Comparison of ENCODE assay signal across 21 cellular contexts in genomic region chr10:97679594-97679993, GRCh38. TPM values are rescaled to one million over a fixed set of nuclear protein-coding genes. Genes with fewer than 3 reads are reported as not detected.
DNase-seq lines count a peak whose midpoint lies in the region; ATAC-seq, FAIRE-seq and TF ChIP-seq lines count a peak whose summit lies in the region.
"Had no signal": no experiment of that assay in that cellular context is flagged by ENCODE, and none has a peak within 500 bp of the region (broad histone marks: within the 10 kb centered on the region; RNA-seq: fewer than 3 reads in every experiment).

No MANE protein-coding gene starts in this region.

- CTCF ChIA-PET in HepG2 (lab: Yijun Ruan, JAX; ENCODE audit: low intra/inter-chr PET ratio, low total read pairs), result no interaction called here

- no peaks in the 10 kb centered on the region; a peak in 1 of 5 replicates for H3K27me3 ChIP-seq in HepG2 (ENCODE audit: control insufficient read depth in 1 of 2, insufficient read depth in 2 of 2, low read length in 2 of 2)
- no peaks in the 10 kb centered on the region for H3K27me3 ChIP-seq in right lobe of liver
- H3K27me3 ChIP-seq in neuronal stem cell (ENCODE audit: control insufficient read depth in 3 of 3, insufficient read depth in 3 of 3, low read depth in 1 of 3, low read length in 3 of 3), result no peaks in the 10 kb centered on the region
- H3K27me3 ChIP-seq: BLaER1 treated with 17β-estradiol and CSF1 and Interleukin-3, amounts not matched to agents 10 nM and 100 nM had no signal

- H3K4me1 ChIP-seq in HepG2 (ENCODE audit: insufficient read depth, low read length) (peaks cover 29% of the 10 kb centered on the region), right lobe of liver (peaks cover 0 to 32% (median 12%) of the 10 kb centered on the region in 4 donors), neuronal stem cell (ENCODE audit: control insufficient read depth in 2 of 2, insufficient read depth in 1 of 2, low read depth in 1 of 2, low read length in 2 of 2) (peaks cover 0 to 2% of the 10 kb centered on the region in 2 donors)

- no peak for TF ChIP-seq RAD21 in HepG2 (CRISPR knock-in tag; IDR thresholded peaks at IDR 0.05)

- H3K9me3 ChIP-seq in HepG2 (ENCODE audit: low read length) (no peaks in the 10 kb centered on the region), right lobe of liver (no peaks in the 10 kb centered on the region), neuronal stem cell (replicated peaks in 1 of 2; ENCODE audit: control insufficient read depth in 2 of 2, insufficient read depth in 1 of 2, low read depth in 1 of 2, low read length in 2 of 2) (no peaks in the 10 kb centered on the region)
- H3K9me3 ChIP-seq: A549; BLaER1 treated with 17β-estradiol and CSF1 and Interleukin-3, amounts not matched to agents 10 nM and 100 nM; Caco-2 had no signal

- POLR2A ChIA-PET in HepG2 (lab: Yijun Ruan, JAX), result interaction anchor here (0.5 kb wide), 1 partner anchor 54 kb away, joined by 3 read pairs; no protein-coding TSS in a partner anchor

- H3K14ac ChIP-seq in neuronal stem cell (ENCODE audit: low read length), result no peak overlapping the region

- H3K36me3 ChIP-seq in HepG2 (replicated peaks in 1 of 2; ENCODE audit: control insufficient read depth in 1 of 2, insufficient read depth in 2 of 2, low read length in 2 of 2) (peaks cover 19 to 64% of the 10 kb centered on the region in 2 experiments), right lobe of liver (peaks cover 0 to 45% (median 25%) of the 10 kb centered on the region in 4 donors), neuronal stem cell (replicated peaks in 1 of 2; ENCODE audit: control insufficient read depth in 2 of 2, insufficient read depth in 2 of 2, low read length in 2 of 2) (peaks cover 14 to 26% of the 10 kb centered on the region in 2 donors)

- H4K20me1 ChIP-seq in HepG2 (ENCODE audit: insufficient read depth, low read length), result peaks cover 32% of the 10 kb centered on the region

- H4K8ac ChIP-seq in neuronal stem cell (ENCODE audit: low read depth, low read length), result no peak overlapping the region

- TF ChIP-seq CTCF in HepG2 (CRISPR knock-in tag; IDR thresholded peaks at IDR 0.05) (no peak), right lobe of liver (IDR thresholded peaks at IDR 0.05) (no peak)

- H3K79me2 ChIP-seq in HepG2 (ENCODE audit: insufficient read depth, low read length), result peaks cover 43% of the 10 kb centered on the region

- H4K91ac ChIP-seq in neuronal stem cell (ENCODE audit: low read depth, low read length, poor library complexity), result no peak overlapping the region

- no peak overlapping the region for H3K4me2 ChIP-seq in HepG2 (ENCODE audit: low read depth, low read length)
- H3K4me2 ChIP-seq in neuronal stem cell (ENCODE audit: insufficient read depth, low read length, poor library complexity, severe bottlenecking), result no peak overlapping the region
- H3K4me2 ChIP-seq: A549 had no signal

- H3K4ac ChIP-seq in neuronal stem cell (ENCODE audit: low read length), result no peak overlapping the region

- H3K18ac ChIP-seq in neuronal stem cell (ENCODE audit: low read length), result no peak overlapping the region

- H3K23ac ChIP-seq in neuronal stem cell (ENCODE audit: low read depth, low read length, poor library complexity), result no peak overlapping the region

- WGBS in HepG2 (ENCODE audit: low lambda C conversion rate), result 100% methylated on average over 1 of the region's 16 CpGs
- WGBS in right lobe of liver (ENCODE audit: insufficient coverage, low coverage, low lambda C conversion rate, missing lambda C conversion rate), result 84% methylated on average over 6 of the region's 16 CpGs
- no CpG with 5 or more reads among the region's 16 CpGs for WGBS in neuronal stem cell (ENCODE audit: extremely low coverage in 2 of 2, insufficient read length in 2 of 2, insufficient replicate concordance in 1 of 2), 2 donors

- BruUV-seq in HepG2 (replicated peaks; lab: Mats Ljungman, UMichigan), result no TSS peak

- H3K9ac ChIP-seq in HepG2 (ENCODE audit: insufficient read depth, low read depth, low read length), result no peak overlapping the region
- H3K9ac ChIP-seq in neuronal stem cell (ENCODE audit: low read depth, low read length, poor library complexity), result peak overlapping the region; percentile 35
- H3K9ac ChIP-seq: BLaER1 treated with 17β-estradiol and CSF1 and Interleukin-3, amounts not matched to agents 10 nM and 100 nM had no signal

- TF ChIP-seq EP300 in HepG2 (IDR thresholded peaks at IDR 0.05; ENCODE audit: low read depth in 2 of 2, low read length in 2 of 2) (no peak), HepG2 (CRISPR knock-in tag; IDR thresholded peaks at IDR 0.05; ENCODE audit: borderline replicate concordance) (no peak)

- no peak for ATAC-seq in HepG2
- ATAC-seq in right lobe of liver, result no peak
- ATAC-seq in GM21515 (IDR thresholded peaks at IDR 0.05; ENCODE audit: unreplicated experiment), result no peak
- ATAC-seq: A549; CD8-positive, alpha-beta T cell had no signal

- no peak overlapping the region for H3K27ac ChIP-seq in HepG2 (ENCODE audit: extremely low read length, insufficient read depth, low read length)
- no peak overlapping the region for H3K27ac ChIP-seq in right lobe of liver
- peak overlapping the region; percentile 19 for H3K27ac ChIP-seq in epithelial cell of prostate
- H3K27ac ChIP-seq in neuronal stem cell (replicated peaks; ENCODE audit: low read length), result no peak overlapping the region
- H3K27ac ChIP-seq: 22Rv1; A549; BLaER1 treated with 17β-estradiol and CSF1 and Interleukin-3, amounts not matched to agents 10 nM and 100 nM; C4-2B had no signal

- H2BK120ac ChIP-seq in neuronal stem cell (ENCODE audit: low read depth, low read length), result no peak overlapping the region

- H2BK5ac ChIP-seq in neuronal stem cell (ENCODE audit: low read length), result no peak overlapping the region

- no peaks in the 10 kb centered on the region for H3K79me1 ChIP-seq in neuronal stem cell (ENCODE audit: low read depth, low read length)

- no peak for TF ChIP-seq POLR2A in HepG2 (IDR thresholded peaks at IDR 0.05; ENCODE audit: insufficient read depth in 1 of 2, low read depth in 2 of 2, low read length in 2 of 2)
- TF ChIP-seq POLR2A in right lobe of liver (IDR thresholded peaks at IDR 0.05), result no peak

- no peak overlapping the region for H2AK5ac ChIP-seq in neuronal stem cell (ENCODE audit: low read depth, low read length)

- no peak overlapping the region for H2AFZ ChIP-seq in HepG2 (ENCODE audit: low read length)
- H2AFZ ChIP-seq in neuronal stem cell (ENCODE audit: low read length), result no peak overlapping the region

- DNase-seq in HepG2 (ENCODE audit: low spot score) (no peak), right lobe of liver (no peak), epithelial cell of prostate (ENCODE audit: low read depth, low spot score) (no peak), neuronal stem cell (ENCODE audit: low spot score) (no peak), HPDE6-E6E7 (ENCODE audit: extremely low spot score) (no peak)
- DNase-seq: AML-193; Caco-2; Calu3; CD4-positive, alpha-beta T cell; CD8-positive, alpha-beta T cell; DMS79 treated with DMSO at 0.1 percent for 48 hours; GF-D8 had no signal

- in situ Hi-C loops in HepG2 (cut with HindIII; ENCODE audit: extremely low pct_ligation_motif_present, low pct_unique_long_range_greater_than_20kb), result loop anchor here (5.0 kb wide), 1 partner anchor 53 kb away; no protein-coding TSS in a partner anchor

- no peak for FAIRE-seq in HepG2 (lab: Jason Lieb, UNC)
- FAIRE-seq: A549, D721Med, G401.6, GM12891, GM19239 had no signal

- H2BK12ac ChIP-seq in neuronal stem cell (ENCODE audit: low read length), result no peak overlapping the region

- H2BK15ac ChIP-seq in neuronal stem cell (ENCODE audit: low read length), result no peak overlapping the region

- H3K4me3 ChIP-seq in HepG2 (replicated peaks in 1 of 3; ENCODE audit: insufficient read depth in 1 of 3, low read depth in 2 of 3, low read length in 3 of 3), result no peak overlapping the region
- H3K4me3 ChIP-seq in right lobe of liver, result no peak overlapping the region
- no peak overlapping the region for H3K4me3 ChIP-seq in neuronal stem cell (ENCODE audit: low read length in 2 of 2)
- H3K4me3 ChIP-seq: A549; BLaER1 treated with 17β-estradiol and CSF1 and Interleukin-3, amounts not matched to agents 10 nM and 100 nM had no signal

- intact Hi-C loops in HepG2 (cut with micrococcal nuclease; ENCODE audit: unreplicated experiment), result no loop called here
- intact Hi-C loops in right lobe of liver (cut with DNase I), result loop anchor here in 1 of 2 donors (10.0 kb wide), 1 partner anchor 55 kb away; the partner anchor contains the start of gene ZFYVE27

RNA-seq across cellular contexts. Expression of gene AVPI1, which starts 7.4 kb away (rescaled TPM):
- total RNA-seq in HepG2 (2016; rRNA removed; fragmentation: Illumina TruSeq; extraction: Trizol), result 39.8 and 47.6 TPM in 2 replicates
- total RNA-seq in HepG2 (2016; cell fraction: cytosol; rRNA removed; fragmentation: Illumina TruSeq; extraction: Trizol; ENCODE audit: low read depth), result 17.3 and 23.9 TPM in 2 replicates
- total RNA-seq in HepG2 (2016; cell fraction: insoluble cytoplasmic fraction; rRNA removed; fragmentation: Illumina TruSeq; extraction: Trizol), result 40.9 and 48.9 TPM in 2 replicates
- total RNA-seq in HepG2 (2016; cell fraction: membrane; rRNA removed; fragmentation: Illumina TruSeq; extraction: Trizol), result 32.7 and 40.7 TPM in 2 replicates
- total RNA-seq in HepG2 (2016; cell fraction: nucleus; rRNA removed; fragmentation: Illumina TruSeq; extraction: Trizol), result 19.1 and 24.2 TPM in 2 replicates
- polyA plus RNA-seq in HepG2 (2011; rRNA removed), result 60.6 and 61.2 TPM in 2 replicates
- 46.9 and 72.0 TPM in 2 replicates for polyA plus RNA-seq in HepG2 (2011; cell fraction: cytosol; rRNA removed)
- 30.9 and 32.2 TPM in 2 replicates for polyA plus RNA-seq in HepG2 (2011; cell fraction: nucleus; rRNA removed)
- polyA plus RNA-seq in HepG2 (2012), result 17.8 and 27.6 TPM in 2 replicates
- 15.1 and 21.8 TPM in 2 replicates for polyA plus RNA-seq in HepG2 (2016; cell fraction: cytosol; fragmentation: Illumina TruSeq; extraction: Trizol; ENCODE audit: low read depth)
- polyA plus RNA-seq in HepG2 (2016; cell fraction: insoluble cytoplasmic fraction; fragmentation: Illumina TruSeq; extraction: Trizol; ENCODE audit: low read depth), result 52.4 and 52.8 TPM in 2 replicates
- 23.9 and 32.8 TPM in 2 replicates for polyA plus RNA-seq in HepG2 (2016; cell fraction: membrane; fragmentation: Illumina TruSeq; extraction: Trizol; ENCODE audit: low read depth)
- 25.4 and 28.6 TPM in 2 replicates for polyA plus RNA-seq in HepG2 (2016; cell fraction: nucleus; fragmentation: Illumina TruSeq; extraction: Trizol; ENCODE audit: insufficient read depth, low read depth)
- 68.6 and 143 TPM in 2 replicates for polyA minus RNA-seq in HepG2 (2011; rRNA and poly(A)+ RNA removed; ENCODE audit: low replicate concordance)
- 32.1 and 32.4 TPM in 2 replicates for polyA minus RNA-seq in HepG2 (2011; cell fraction: cytosol; rRNA and poly(A)+ RNA removed)
- polyA minus RNA-seq in HepG2 (2011; cell fraction: nucleus; rRNA and poly(A)+ RNA removed), result 21.8 and 28.6 TPM in 2 replicates
- 10 to 100 TPM; 10.3 to 27.0 (median 20.2) TPM for total RNA-seq in right lobe of liver
- polyA plus RNA-seq in neuronal stem cell (2013, experiment 1 of 2), result 3.1 TPM
- 3.0 TPM for polyA plus RNA-seq in neuronal stem cell (2013, experiment 2 of 2)

RNA-seq across cellular contexts. Expression of gene MARVELD1, which starts 33.9 kb away (rescaled TPM):
- total RNA-seq in HepG2 (2016; rRNA removed; fragmentation: Illumina TruSeq; extraction: Trizol) (not detected in 2 replicates), right lobe of liver (1 to 10 TPM; 1.5 to 3.1 (median 2.3) TPM)
- not detected in 2 replicates for total RNA-seq in HepG2 (2016; cell fraction: cytosol; rRNA removed; fragmentation: Illumina TruSeq; extraction: Trizol; ENCODE audit: low read depth)
- not detected in 2 replicates for total RNA-seq in HepG2 (2016; cell fraction: insoluble cytoplasmic fraction; rRNA removed; fragmentation: Illumina TruSeq; extraction: Trizol)
- total RNA-seq in HepG2 (2016; cell fraction: membrane; rRNA removed; fragmentation: Illumina TruSeq; extraction: Trizol), result not detected in 2 replicates
- not detected in 2 replicates for total RNA-seq in HepG2 (2016; cell fraction: nucleus; rRNA removed; fragmentation: Illumina TruSeq; extraction: Trizol)
- polyA plus RNA-seq in HepG2 (2011; rRNA removed), result 0.08 TPM in 1 of 2 replicates, not detected in the other
- 0.03 TPM in 1 of 2 replicates, not detected in the other for polyA plus RNA-seq in HepG2 (2011; cell fraction: cytosol; rRNA removed)
- polyA plus RNA-seq in HepG2 (2011; cell fraction: nucleus; rRNA removed), result 0.03 and 0.26 TPM in 2 replicates
- polyA plus RNA-seq in HepG2 (2012), result not detected in 2 replicates
- not detected in 2 replicates for polyA plus RNA-seq in HepG2 (2016; cell fraction: cytosol; fragmentation: Illumina TruSeq; extraction: Trizol; ENCODE audit: low read depth)
- polyA plus RNA-seq in HepG2 (2016; cell fraction: insoluble cytoplasmic fraction; fragmentation: Illumina TruSeq; extraction: Trizol; ENCODE audit: low read depth), result not detected in 2 replicates
- polyA plus RNA-seq in HepG2 (2016; cell fraction: membrane; fragmentation: Illumina TruSeq; extraction: Trizol; ENCODE audit: low read depth), result not detected in 2 replicates
- polyA plus RNA-seq in HepG2 (2016; cell fraction: nucleus; fragmentation: Illumina TruSeq; extraction: Trizol; ENCODE audit: insufficient read depth, low read depth), result not detected in 2 replicates
- polyA minus RNA-seq in HepG2 (2011; rRNA and poly(A)+ RNA removed; ENCODE audit: low replicate concordance), result 33.8 TPM in 1 of 2 replicates, not detected in the other
- polyA minus RNA-seq in HepG2 (2011; cell fraction: cytosol; rRNA and poly(A)+ RNA removed), result not detected in 2 replicates
- polyA minus RNA-seq in HepG2 (2011; cell fraction: nucleus; rRNA and poly(A)+ RNA removed), result 0.13 TPM in 1 of 2 replicates, not detected in the other
- polyA plus RNA-seq in neuronal stem cell (2013, experiment 1 of 2), result 34.2 TPM
- polyA plus RNA-seq in neuronal stem cell (2013, experiment 2 of 2), result 32.5 TPM

RNA-seq across cellular contexts. Expression of gene PI4K2A, which starts 39.1 kb away (rescaled TPM):
- 14.3 and 16.6 TPM in 2 replicates for total RNA-seq in HepG2 (2016; rRNA removed; fragmentation: Illumina TruSeq; extraction: Trizol)
- total RNA-seq in HepG2 (2016; cell fraction: cytosol; rRNA removed; fragmentation: Illumina TruSeq; extraction: Trizol; ENCODE audit: low read depth), result 1.1 and 1.5 TPM in 2 replicates
- 14.4 and 15.3 TPM in 2 replicates for total RNA-seq in HepG2 (2016; cell fraction: insoluble cytoplasmic fraction; rRNA removed; fragmentation: Illumina TruSeq; extraction: Trizol)
- 5.3 and 5.4 TPM in 2 replicates for total RNA-seq in HepG2 (2016; cell fraction: membrane; rRNA removed; fragmentation: Illumina TruSeq; extraction: Trizol)
- 7.8 and 8.3 TPM in 2 replicates for total RNA-seq in HepG2 (2016; cell fraction: nucleus; rRNA removed; fragmentation: Illumina TruSeq; extraction: Trizol)
- polyA plus RNA-seq in HepG2 (2011; rRNA removed), result 10.9 and 12.3 TPM in 2 replicates
- polyA plus RNA-seq in HepG2 (2011; cell fraction: cytosol; rRNA removed), result 11.1 and 12.6 TPM in 2 replicates
- 7.2 and 8.1 TPM in 2 replicates for polyA plus RNA-seq in HepG2 (2011; cell fraction: nucleus; rRNA removed)
- polyA plus RNA-seq in HepG2 (2012), result 8.1 and 9.8 TPM in 2 replicates
- polyA plus RNA-seq in HepG2 (2016; cell fraction: cytosol; fragmentation: Illumina TruSeq; extraction: Trizol; ENCODE audit: low read depth), result 1.2 and 1.5 TPM in 2 replicates
- polyA plus RNA-seq in HepG2 (2016; cell fraction: insoluble cytoplasmic fraction; fragmentation: Illumina TruSeq; extraction: Trizol; ENCODE audit: low read depth), result 16.4 and 17.1 TPM in 2 replicates
- polyA plus RNA-seq in HepG2 (2016; cell fraction: membrane; fragmentation: Illumina TruSeq; extraction: Trizol; ENCODE audit: low read depth), result 3.5 and 4.3 TPM in 2 replicates
- 11.0 and 12.8 TPM in 2 replicates for polyA plus RNA-seq in HepG2 (2016; cell fraction: nucleus; fragmentation: Illumina TruSeq; extraction: Trizol; ENCODE audit: insufficient read depth, low read depth)
- polyA minus RNA-seq in HepG2 (2011; rRNA and poly(A)+ RNA removed; ENCODE audit: low replicate concordance), result 14.5 and 22.6 TPM in 2 replicates
- 5.7 and 6.0 TPM in 2 replicates for polyA minus RNA-seq in HepG2 (2011; cell fraction: cytosol; rRNA and poly(A)+ RNA removed)
- 5.5 and 5.7 TPM in 2 replicates for polyA minus RNA-seq in HepG2 (2011; cell fraction: nucleus; rRNA and poly(A)+ RNA removed)
- 10 to 100 TPM in 3 of 6 experiments, 1 to 10 TPM in 3; 6.2 to 18.1 (median 11.4) TPM for total RNA-seq in right lobe of liver
- 16.0 TPM for polyA plus RNA-seq in neuronal stem cell (2013, experiment 1 of 2)
- 15.8 TPM for polyA plus RNA-seq in neuronal stem cell (2013, experiment 2 of 2)

RNA-seq across cellular contexts. Expression of gene MORN4, which starts 46.3 kb away (rescaled TPM):
- 3.4 and 4.2 TPM in 2 replicates for total RNA-seq in HepG2 (2016; rRNA removed; fragmentation: Illumina TruSeq; extraction: Trizol)
- total RNA-seq in HepG2 (2016; cell fraction: cytosol; rRNA removed; fragmentation: Illumina TruSeq; extraction: Trizol; ENCODE audit: low read depth), result 3.2 and 5.3 TPM in 2 replicates
- total RNA-seq in HepG2 (2016; cell fraction: insoluble cytoplasmic fraction; rRNA removed; fragmentation: Illumina TruSeq; extraction: Trizol), result 4.6 and 5.2 TPM in 2 replicates
- 6.1 and 6.3 TPM in 2 replicates for total RNA-seq in HepG2 (2016; cell fraction: membrane; rRNA removed; fragmentation: Illumina TruSeq; extraction: Trizol)
- total RNA-seq in HepG2 (2016; cell fraction: nucleus; rRNA removed; fragmentation: Illumina TruSeq; extraction: Trizol), result 1.6 and 3.0 TPM in 2 replicates
- polyA plus RNA-seq in HepG2 (2011; rRNA removed), result 9.1 and 10.8 TPM in 2 replicates
- 7.3 and 11.8 TPM in 2 replicates for polyA plus RNA-seq in HepG2 (2011; cell fraction: cytosol; rRNA removed)
- 4.4 and 5.7 TPM in 2 replicates for polyA plus RNA-seq in HepG2 (2011; cell fraction: nucleus; rRNA removed)
- 7.4 and 10.4 TPM in 2 replicates for polyA plus RNA-seq in HepG2 (2012)
- polyA plus RNA-seq in HepG2 (2016; cell fraction: cytosol; fragmentation: Illumina TruSeq; extraction: Trizol; ENCODE audit: low read depth), result 7.7 and 8.5 TPM in 2 replicates
- polyA plus RNA-seq in HepG2 (2016; cell fraction: insoluble cytoplasmic fraction; fragmentation: Illumina TruSeq; extraction: Trizol; ENCODE audit: low read depth), result 9.6 and 10.3 TPM in 2 replicates
- polyA plus RNA-seq in HepG2 (2016; cell fraction: membrane; fragmentation: Illumina TruSeq; extraction: Trizol; ENCODE audit: low read depth), result 9.0 and 9.4 TPM in 2 replicates
- 7.8 and 8.8 TPM in 2 replicates for polyA plus RNA-seq in HepG2 (2016; cell fraction: nucleus; fragmentation: Illumina TruSeq; extraction: Trizol; ENCODE audit: insufficient read depth, low read depth)
- 2.2 and 3.4 TPM in 2 replicates for polyA minus RNA-seq in HepG2 (2011; rRNA and poly(A)+ RNA removed; ENCODE audit: low replicate concordance)
- polyA minus RNA-seq in HepG2 (2011; cell fraction: cytosol; rRNA and poly(A)+ RNA removed), result 1.2 and 2.5 TPM in 2 replicates
- 2.9 and 3.7 TPM in 2 replicates for polyA minus RNA-seq in HepG2 (2011; cell fraction: nucleus; rRNA and poly(A)+ RNA removed)
- 1 to 10 TPM in 4 of 6 experiments, under 1 TPM in 2; 0.69 to 3.9 (median 1.6) TPM for total RNA-seq in right lobe of liver
- polyA plus RNA-seq in neuronal stem cell (2013, experiment 1 of 2), result 45.3 TPM
- polyA plus RNA-seq in neuronal stem cell (2013, experiment 2 of 2), result 47.1 TPM
- total RNA-seq: CD8-positive, alpha-beta T cell had no signal

RNA-seq across cellular contexts. Expression of gene ZFYVE27, which starts 57.3 kb away (rescaled TPM):
- total RNA-seq in HepG2 (2016; rRNA removed; fragmentation: Illumina TruSeq; extraction: Trizol), result 6.1 and 19.7 TPM in 2 replicates
- total RNA-seq in HepG2 (2016; cell fraction: cytosol; rRNA removed; fragmentation: Illumina TruSeq; extraction: Trizol; ENCODE audit: low read depth), result 2.8 and 3.8 TPM in 2 replicates
- 5.8 and 20.5 TPM in 2 replicates for total RNA-seq in HepG2 (2016; cell fraction: insoluble cytoplasmic fraction; rRNA removed; fragmentation: Illumina TruSeq; extraction: Trizol)
- 4.5 and 6.1 TPM in 2 replicates for total RNA-seq in HepG2 (2016; cell fraction: membrane; rRNA removed; fragmentation: Illumina TruSeq; extraction: Trizol)
- total RNA-seq in HepG2 (2016; cell fraction: nucleus; rRNA removed; fragmentation: Illumina TruSeq; extraction: Trizol), result 36.5 and 37.6 TPM in 2 replicates
- polyA plus RNA-seq in HepG2 (2011; rRNA removed), result 20.5 and 26.9 TPM in 2 replicates
- 11.3 and 12.9 TPM in 2 replicates for polyA plus RNA-seq in HepG2 (2011; cell fraction: cytosol; rRNA removed)
- polyA plus RNA-seq in HepG2 (2011; cell fraction: nucleus; rRNA removed), result 107 and 112 TPM in 2 replicates
- polyA plus RNA-seq in HepG2 (2012), result 13.0 and 18.5 TPM in 2 replicates
- polyA plus RNA-seq in HepG2 (2016; cell fraction: cytosol; fragmentation: Illumina TruSeq; extraction: Trizol; ENCODE audit: low read depth), result 0.68 and 0.92 TPM in 2 replicates
- polyA plus RNA-seq in HepG2 (2016; cell fraction: insoluble cytoplasmic fraction; fragmentation: Illumina TruSeq; extraction: Trizol; ENCODE audit: low read depth), result 4.2 and 4.9 TPM in 2 replicates
- 1.7 and 2.1 TPM in 2 replicates for polyA plus RNA-seq in HepG2 (2016; cell fraction: membrane; fragmentation: Illumina TruSeq; extraction: Trizol; ENCODE audit: low read depth)
- 50.1 and 57.5 TPM in 2 replicates for polyA plus RNA-seq in HepG2 (2016; cell fraction: nucleus; fragmentation: Illumina TruSeq; extraction: Trizol; ENCODE audit: insufficient read depth, low read depth)
- 26.7 and 43.3 TPM in 2 replicates for polyA minus RNA-seq in HepG2 (2011; rRNA and poly(A)+ RNA removed; ENCODE audit: low replicate concordance)
- 6.0 and 6.5 TPM in 2 replicates for polyA minus RNA-seq in HepG2 (2011; cell fraction: cytosol; rRNA and poly(A)+ RNA removed)
- 45.2 and 45.3 TPM in 2 replicates for polyA minus RNA-seq in HepG2 (2011; cell fraction: nucleus; rRNA and poly(A)+ RNA removed)
- total RNA-seq in right lobe of liver, result 10 to 100 TPM in 5 of 6 experiments, 1 to 10 TPM in 1; 9.2 to 19.3 (median 12.6) TPM
- polyA plus RNA-seq in neuronal stem cell (2013, experiment 1 of 2), result 10.4 TPM
- 10.0 TPM for polyA plus RNA-seq in neuronal stem cell (2013, experiment 2 of 2)
